27 cellular contexts compared by ENCODE assay signal in the genomic region with DNA sequence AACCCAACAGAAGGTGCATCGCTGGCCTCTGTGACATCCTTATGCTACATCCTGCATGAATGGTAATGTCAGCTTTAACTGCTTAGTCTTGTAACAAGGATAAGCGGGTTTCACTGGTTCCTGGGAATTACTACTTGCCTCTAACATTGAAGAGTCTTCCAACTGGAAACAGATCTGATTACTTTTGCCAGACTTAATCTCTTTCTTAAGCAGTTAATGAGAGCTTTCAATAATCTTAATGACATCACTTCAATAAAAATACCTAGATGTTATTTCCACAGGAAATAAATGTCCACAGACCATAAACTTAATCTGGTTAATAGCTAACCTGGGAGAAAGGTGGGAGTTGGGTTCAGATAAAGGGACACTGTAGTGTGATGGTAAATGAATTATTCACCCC. TPM values are rescaled to one million over a fixed set of nuclear protein-coding genes. Genes with fewer than 3 reads are reported as not detected.
DNase-seq lines count a peak whose midpoint lies in the region; ATAC-seq and TF ChIP-seq lines count a peak whose summit lies in the region.
"Had no signal": no experiment of that assay in that cellular context is flagged by ENCODE, and none has a peak within 500 bp of the region (broad histone marks: within the 10 kb centered on the region; RNA-seq: fewer than 3 reads in every experiment).

No MANE protein-coding gene starts in this region.

- H3K9ac ChIP-seq in OCI-LY3 (ENCODE audit: low read length): no peak overlapping the region

- H3K9me3 ChIP-seq in HEK293 (ENCODE audit: control insufficient read depth, insufficient read depth, low read depth, low read length) (no peaks in the 10 kb centered on the region), OCI-LY3 (ENCODE audit: insufficient read depth, low read length) (no peaks in the 10 kb centered on the region), hepatocyte (ENCODE audit: low read depth) (no peaks in the 10 kb centered on the region)
- H3K9me3 ChIP-seq: HAP-1, left ventricle myocardium inferior, Peyer's patch, tibial nerve had no signal

- 83% methylated on average over 2 of the region's 2 CpGs for WGBS in hepatocyte (ENCODE audit: low lambda C conversion rate, missing lambda C conversion rate)

- H3K9me2 ChIP-seq in hepatocyte (replicated peaks; ENCODE audit: insufficient read depth): no peaks in the 10 kb centered on the region

- no peak for DNase-seq in hepatocyte (ENCODE audit: low spot score)
- peak; percentile 92 for DNase-seq in renal cortical epithelial cell (ENCODE audit: low read depth)
- no peak for DNase-seq in NCI-H510A treated with DMSO at 0.1 percent for 48 hours (lab: John Stamatoyannopoulos, UW)
- DNase-seq in D341Med (ENCODE audit: low spot score): no peak
- DNase-seq: activated CD4-positive, alpha-beta T cell treated with anti-CD3 and anti-CD28 coated beads, Interleukin-2, amount 10 ng/mL, durations not matched to agents 24 days and 14 days; activated CD8-positive, alpha-beta memory T cell treated with anti-CD3 and anti-CD28 coated beads for 24 hours; activated effector memory CD4-positive, alpha-beta T cell treated with Interleukin-2 at 50 U/mL for 16 hours; activated T-cell treated with anti-CD3 and anti-CD28 coated beads for 4 hours; CD8-positive, alpha-beta T cell; DMS153; immature natural killer cell; left ventricle myocardium inferior; NCI-H1105; NCI-H187; NCI-H2171 treated with DMSO at 0.1 percent for 48 hours; Peyer's patch; SHP77 treated with DMSO at 0.1 percent for 48 hours; stimulated activated CD4-positive, alpha-beta T cell treated with anti-CD3 and anti-CD28 coated beads, Interleukin-4, amount 100 ng/mL, for 24 hours; SW 1271 had no signal

- H3K79me2 ChIP-seq in OCI-LY3 (ENCODE audit: low read length) (no peaks in the 10 kb centered on the region), hepatocyte (no peaks in the 10 kb centered on the region)

- CTCF ChIA-PET in HEK293 (lab: Yijun Ruan, JAX): interaction anchor here (1.4 to 1.5 kb wide), 2 partner anchors 18 to 64 kb away, joined by 3 to 4 read pairs; no protein-coding TSS in a partner anchor

- H3K36me3 ChIP-seq in HEK293 (ENCODE audit: control insufficient read depth in 2 of 2, insufficient read depth in 1 of 2, low read length in 2 of 2) (no peaks in the 10 kb centered on the region), OCI-LY3 (replicated peaks; ENCODE audit: low read depth, low read length) (no peaks in the 10 kb centered on the region), hepatocyte (replicated peaks; ENCODE audit: insufficient read depth, low read depth) (no peaks in the 10 kb centered on the region)
- H3K36me3 ChIP-seq: HAP-1, left ventricle myocardium inferior, Peyer's patch, tibial nerve had no signal

- H2AFZ ChIP-seq in OCI-LY3 (ENCODE audit: low read depth, low read length) (no peak overlapping the region), hepatocyte (no peak overlapping the region)

- H3K4me1 ChIP-seq in HEK293 (ENCODE audit: control insufficient read depth, insufficient read depth, low read length) (no peaks in the 10 kb centered on the region), OCI-LY3 (ENCODE audit: low read length) (peaks cover 21% of the 10 kb centered on the region), hepatocyte (ENCODE audit: insufficient read depth) (no peaks in the 10 kb centered on the region)
- H3K4me1 ChIP-seq: HAP-1, left ventricle myocardium inferior had no signal

- ATAC-seq in GM21528 (IDR thresholded peaks at IDR 0.05; ENCODE audit: low FRiP score, unreplicated experiment) (no peak), HG02588 (IDR thresholded peaks at IDR 0.05; ENCODE audit: unreplicated experiment) (no peak)
- ATAC-seq: activated naive CD4-positive, alpha-beta T cell treated with anti-CD3 and anti-CD28 coated beads, Interleukin-2, amount 50 U/mL, for 72 hours; CD8-positive, alpha-beta T cell had no signal

- POLR2A ChIA-PET in HEK293 (lab: Yijun Ruan, JAX): no interaction called here

- TF ChIP-seq CTCF in HEK293 (tag by site-specific recombination; IDR thresholded peaks at IDR 0.05): no peak
- no peak for TF ChIP-seq CTCF in OCI-LY3 (IDR thresholded peaks at IDR 0.05; ENCODE audit: low read depth, low read length)
- no peak for TF ChIP-seq CTCF in hepatocyte (IDR thresholded peaks at IDR 0.05; ENCODE audit: poor library complexity)

- H3K27me3 ChIP-seq in OCI-LY3 (ENCODE audit: low read depth, low read length) (peaks cover 4% of the 10 kb centered on the region; the same call in 1 of the 2 replicates), hepatocyte (no peaks in the 10 kb centered on the region)
- H3K27me3 ChIP-seq: Peyer's patch, tibial nerve had no signal

- H3K27ac ChIP-seq in HEK293 (ENCODE audit: extremely low read depth, low read depth, low read length): no peak overlapping the region
- no peak overlapping the region for H3K27ac ChIP-seq in OCI-LY3 (ENCODE audit: low read length)
- peak overlapping the region; percentile 14 for H3K27ac ChIP-seq in hepatocyte
- H3K27ac ChIP-seq: left ventricle myocardium inferior, Peyer's patch, tibial nerve had no signal

- H4K20me1 ChIP-seq in OCI-LY3 (ENCODE audit: insufficient read depth, low read length): no peaks in the 10 kb centered on the region
- H4K20me1 ChIP-seq in hepatocyte (ENCODE audit: insufficient read depth, poor library complexity, severe bottlenecking): no peaks in the 10 kb centered on the region

- no peak overlapping the region for H3K4me3 ChIP-seq in HEK293 (ENCODE audit: low read depth, low read length)
- no peak overlapping the region for H3K4me3 ChIP-seq in OCI-LY3 (ENCODE audit: low read length)
- no peak overlapping the region for H3K4me3 ChIP-seq in hepatocyte
- H3K4me3 ChIP-seq: GM12878, HAP-1, Peyer's patch had no signal

- H3K4me2 ChIP-seq in OCI-LY3 (ENCODE audit: low read length): peak overlapping the region; percentile 24
- H3K4me2 ChIP-seq in hepatocyte: no peak overlapping the region

TF ChIP-seq in HEK293, 187 proteins besides CTCF, POLR2A, EP300 and RAD21:
- no peak for TF ChIP-seq ZNF529 (tag by site-specific recombination; IDR thresholded peaks at IDR 0.05; ENCODE audit: insufficient replicate concordance)
- TF ChIP-seq SP7 (tag by site-specific recombination; IDR thresholded peaks at IDR 0.05): peak; percentile 50; the same call in 1 of the 2 replicates
TF ChIP-seq in HEK293: peak in this region for 1.

RNA-seq across cellular contexts. Expression of a gene that starts 44.0 kb away (rescaled TPM):
- total RNA-seq in hepatocyte (0.48 and 0.70 TPM in 2 replicates), renal cortical epithelial cell (4.0 and 7.8 TPM in 2 replicates)
- polyA plus RNA-seq in hepatocyte: 0.07 and 0.19 TPM in 2 replicates
- polyA plus RNA-seq: immature natural killer cell had no signal
